Comparison of ENCODE assay signal across 1 cellular context in the genomic region with DNA sequence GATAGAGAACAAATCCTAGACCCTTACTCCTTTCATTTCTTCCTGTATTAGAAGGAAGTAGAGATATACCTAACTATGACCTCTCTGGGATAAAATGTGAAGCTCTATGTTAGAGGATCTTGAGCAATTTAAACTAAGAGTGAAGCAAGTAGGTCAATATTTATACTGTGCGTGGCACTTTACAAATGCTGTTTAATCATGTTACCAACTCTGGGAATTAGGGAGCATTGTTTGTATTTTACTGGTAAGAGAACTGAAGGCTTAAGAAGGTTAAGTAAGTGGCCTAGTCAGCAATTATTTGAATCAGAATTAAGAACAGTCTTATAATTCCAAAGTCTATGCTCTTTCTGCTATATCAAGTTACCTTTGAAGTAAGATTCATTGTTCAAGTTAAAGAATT.
TF ChIP-seq lines count a peak whose summit lies in the region.

No MANE protein-coding gene starts in this region.

TF ChIP-seq in H1, 55 proteins besides CTCF, POLR2A, EP300 and RAD21:
- no peak for TF ChIP-seq ZNF274 (IDR thresholded peaks at IDR 0.05; ENCODE audit: borderline replicate concordance, extremely low read depth, low read length)
- TF ChIP-seq MAFK (IDR thresholded peaks at IDR 0.05; ENCODE audit: low read depth, low read length): peak; percentile 32; the same call in 1 of the 2 replicates
- no peak for TF ChIP-seq POU5F1 (IDR thresholded peaks at IDR 0.05; ENCODE audit: low read depth, low read length)
